ENCODE assay signal across 12 cellular contexts in genomic region chr11:62012451-62013265, GRCh38. TPM values are rescaled to one million over a fixed set of nuclear protein-coding genes. Genes with fewer than 3 reads are reported as not detected.
DNase-seq lines count a peak whose midpoint lies in the region; FAIRE-seq and TF ChIP-seq lines count a peak whose summit lies in the region.
"Had no signal": no experiment of that assay in that cellular context is flagged by ENCODE, and none has a peak within 500 bp of the region (broad histone marks: within the 10 kb centered on the region; RNA-seq: fewer than 3 reads in every experiment).

No MANE protein-coding gene starts in this region.

- H3K9me3 ChIP-seq in adrenal gland (replicated peaks in 1 of 3) = no peaks in the 10 kb centered on the region
- no peaks in the 10 kb centered on the region for H3K9me3 ChIP-seq in keratinocyte (ENCODE audit: control insufficient read depth, low read depth, low read length)

- H2AFZ ChIP-seq in keratinocyte (ENCODE audit: control insufficient read depth, low read length) = peak overlapping the region; percentile 10

- H3K27me3 ChIP-seq in adrenal gland = no peaks in the 10 kb centered on the region
- no peaks in the 10 kb centered on the region for H3K27me3 ChIP-seq in keratinocyte (ENCODE audit: control insufficient read depth, extremely low read depth, insufficient read depth, low read length)

- H3K79me2 ChIP-seq in keratinocyte (ENCODE audit: control insufficient read depth, insufficient read depth, low read length) = no peaks in the 10 kb centered on the region

- DNase-seq in A172 (ENCODE audit: low spot score) = peak; percentile 75
- peak; percentile 50 for DNase-seq in H54 (ENCODE audit: insufficient read length, low spot score)
- peak in 6 of 7 donors; percentile 62 to 70 (median 64) for DNase-seq in adrenal gland
- no peak for DNase-seq in keratinocyte (ENCODE audit: low read depth, low spot score)
- no peak for DNase-seq in NCI-H1436 treated with DMSO at 0.1 percent for 48 hours (lab: John Stamatoyannopoulos, UW)
- no peak for DNase-seq in UCSD-AML1 (lab: John Stamatoyannopoulos, UW; ENCODE audit: unreplicated experiment)
- no peak for DNase-seq in G401 (ENCODE audit: low spot score)
- no peak for DNase-seq in activated naive CD4-positive, alpha-beta T cell (lab: John Stamatoyannopoulos, UW)
- DNase-seq: mesendoderm, NCI-H2107, right cardiac atrium had no signal

- intact Hi-C loops in adrenal gland (cut with DNase I) = no loop called here

- no peaks in the 10 kb centered on the region for H3K9me1 ChIP-seq in keratinocyte (ENCODE audit: control insufficient read depth, extremely low read depth, insufficient read depth, low read length)

- TF ChIP-seq CTCF in adrenal gland (IDR thresholded peaks at IDR 0.05) (no peak), keratinocyte (optimal IDR thresholded peaks at IDR 0.05 in 1 of 3, IDR thresholded peaks at IDR 0.05 in 1 of 3, conservative IDR thresholded peaks at IDR 0.05 in 1 of 3; ENCODE audit: extremely low read depth in 1 of 3, insufficient read depth in 2 of 3, low read length in 3 of 3) (no peak)

- no peak overlapping the region for H3K4me3 ChIP-seq in adrenal gland
- no peak overlapping the region for H3K4me3 ChIP-seq in keratinocyte (ENCODE audit: control insufficient read depth in 2 of 3, extremely low read depth in 1 of 3, insufficient read depth in 2 of 3, low read depth in 1 of 3, low read length in 3 of 3)

- no peak overlapping the region for H3K9ac ChIP-seq in keratinocyte (ENCODE audit: control insufficient read depth, extremely low read depth, insufficient read depth, low read length)

- H4K20me1 ChIP-seq in keratinocyte (ENCODE audit: control insufficient read depth, extremely low read depth, insufficient read depth, low read length) = no peaks in the 10 kb centered on the region

- dilution Hi-C loops in keratinocyte (cut with MboI; ENCODE audit: extremely low pct_ligation_motif_present, low sequenced_read_pairs) = no loop called here

- H3K27ac ChIP-seq in adrenal gland (no peak overlapping the region), keratinocyte (ENCODE audit: control insufficient read depth, insufficient read depth, low read length) (no peak overlapping the region)

- H3K36me3 ChIP-seq in adrenal gland (replicated peaks in 1 of 2) = no peaks in the 10 kb centered on the region
- no peaks in the 10 kb centered on the region for H3K36me3 ChIP-seq in keratinocyte (ENCODE audit: control insufficient read depth in 2 of 2, extremely low read depth in 1 of 2, insufficient read depth in 2 of 2, low read length in 2 of 2)

- WGBS in adrenal gland, 4 donors = 56 to 73% (median 70%) methylated on average over 4 to 7 of the region's 7 CpGs

- no peak overlapping the region for H3K4me2 ChIP-seq in keratinocyte (ENCODE audit: control insufficient read depth, extremely low read depth, insufficient read depth, low read depth, low read length)

- peak; percentile 44 for TF ChIP-seq POLR2A in H54 (IDR thresholded peaks at IDR 0.05; ENCODE audit: low read depth, low read length)
- TF ChIP-seq POLR2A in adrenal gland (IDR thresholded peaks at IDR 0.05) = no peak

- FAIRE-seq in H54 (lab: Jason Lieb, UNC) (no peak), keratinocyte (lab: Jason Lieb, UNC) (no peak)
- FAIRE-seq: urothelium cell line had no signal

- H3K4me1 ChIP-seq in adrenal gland (replicated peaks in 1 of 2) (no peaks in the 10 kb centered on the region), keratinocyte (ENCODE audit: control insufficient read depth, extremely low read depth, insufficient read depth, low read length) (peaks cover 14% of the 10 kb centered on the region)

- in situ Hi-C loops in G401 (cut with HindIII; ENCODE audit: low sequenced_read_pairs) = no loop called here

RNA-seq across cellular contexts. Expression of gene FTH1, which starts 45.2 kb away (rescaled TPM):
- 511 and 651 TPM in 2 replicates for total RNA-seq in A172 (2014; rRNA removed; shearing (Covaris generic))
- 1,000 to 10,000 TPM; 1,483 to 5,565 (median 3,595) TPM for total RNA-seq in adrenal gland
- polyA plus RNA-seq in adrenal gland (1,000 to 10,000 TPM; 2,586 to 4,544 (median 2,902) TPM), keratinocyte (1,058 to 1,956 TPM (median 1,726 TPM) in 3 replicates)
- 5,183 TPM for polyA plus RNA-seq in keratinocyte (2011; ENCODE audit: low read depth)
- polyA plus RNA-seq in keratinocyte (2011; cell fraction: cytosol; rRNA removed) = 5,489 and 7,583 TPM in 2 replicates
- polyA plus RNA-seq in keratinocyte (2011; cell fraction: nucleus; rRNA removed) = 797 and 1,049 TPM in 2 replicates
- polyA plus RNA-seq in keratinocyte (2012; ENCODE audit: low replicate concordance) = 2,908 and 8,623 TPM in 2 replicates
- 1,021 to 1,963 TPM (median 1,204 TPM) in 3 replicates for polyA minus RNA-seq in keratinocyte
- polyA minus RNA-seq in keratinocyte (2011; cell fraction: cytosol; rRNA and poly(A)+ RNA removed) = 2,586 TPM
- polyA minus RNA-seq in keratinocyte (2011; cell fraction: nucleus; rRNA and poly(A)+ RNA removed) = 293 and 451 TPM in 2 replicates
- total RNA-seq in G401 (2014; rRNA removed; shearing (Covaris generic)) = 588 and 699 TPM in 2 replicates

Comparison
In these comparisons a context has a peak if more than half of its experiments do, and no peak if none do; other contexts are left out.
1. DNase-seq: peak in A172 (single experiment), H54 (single experiment) and adrenal gland (6 of 7); none in keratinocyte (single experiment), NCI-H1436 treated with DMSO at 0.1 percent for 48 hours (single experiment), UCSD-AML1 (single experiment), G401 (single experiment) and activated naive CD4-positive, alpha-beta T cell (0 of 4).